In the genomic region with DNA sequence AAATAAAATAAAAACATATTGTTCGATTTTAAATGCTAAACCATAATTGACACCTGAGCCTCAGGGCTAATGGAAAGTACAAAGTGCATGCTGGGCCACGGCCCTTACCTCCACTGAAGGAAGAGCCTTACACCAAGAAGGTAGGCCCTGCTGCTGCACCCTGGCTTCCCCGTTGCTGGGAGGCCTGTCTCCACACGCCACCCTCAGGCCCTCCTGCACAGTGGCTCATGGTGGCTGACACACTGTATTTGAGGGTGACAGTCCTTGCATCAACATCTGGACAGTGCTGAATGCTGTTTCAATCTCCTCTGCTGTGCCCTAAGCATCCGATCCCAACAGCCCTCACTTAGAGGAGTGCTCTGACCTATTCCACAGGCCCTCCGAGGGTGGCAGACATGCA, we compare ENCODE assay signal across 1 cellular context.
TF ChIP-seq lines count a peak whose summit lies in the region.

No MANE protein-coding gene starts in this region.

TF ChIP-seq in HepG2, 621 proteins besides CTCF, POLR2A, EP300 and RAD21:
- TF ChIP-seq STAG1 (CRISPR knock-in tag; IDR thresholded peaks at IDR 0.05) (peak; percentile 43), ZFX (CRISPR knock-in tag; IDR thresholded peaks at IDR 0.05; ENCODE audit: low read depth) (peak; percentile 26; the same call in 1 of the 2 replicates), RFX3 (CRISPR knock-in tag; IDR thresholded peaks at IDR 0.05) (no peak), ZNF713 (CRISPR knock-in tag; IDR thresholded peaks at IDR 0.05) (no peak)
- TF ChIP-seq, protein P1, sequence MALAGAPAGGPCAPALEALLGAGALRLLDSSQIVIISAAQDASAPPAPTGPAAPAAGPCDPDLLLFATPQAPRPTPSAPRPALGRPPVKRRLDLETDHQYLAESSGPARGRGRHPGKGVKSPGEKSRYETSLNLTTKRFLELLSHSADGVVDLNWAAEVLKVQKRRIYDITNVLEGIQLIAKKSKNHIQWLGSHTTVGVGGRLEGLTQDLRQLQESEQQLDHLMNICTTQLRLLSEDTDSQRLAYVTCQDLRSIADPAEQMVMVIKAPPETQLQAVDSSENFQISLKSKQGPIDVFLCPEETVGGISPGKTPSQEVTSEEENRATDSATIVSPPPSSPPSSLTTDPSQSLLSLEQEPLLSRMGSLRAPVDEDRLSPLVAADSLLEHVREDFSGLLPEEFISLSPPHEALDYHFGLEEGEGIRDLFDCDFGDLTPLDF (CRISPR knock-in tag; IDR thresholded peaks at IDR 0.05) = no peak
